In genomic region chr9:35993976-35994720, GRCh38 we compare ENCODE assay signal across 20 cellular contexts. TPM values are rescaled to one million over a fixed set of nuclear protein-coding genes. Genes with fewer than 3 reads are reported as not detected.
DNase-seq lines count a peak whose midpoint lies in the region; FAIRE-seq and TF ChIP-seq lines count a peak whose summit lies in the region.
"Had no signal": no experiment of that assay in that cellular context is flagged by ENCODE, and none has a peak within 500 bp of the region (broad histone marks: within the 10 kb centered on the region; RNA-seq: fewer than 3 reads in every experiment).

No MANE protein-coding gene starts in this region.

- H4K20me1 ChIP-seq in astrocyte (ENCODE audit: insufficient read depth, low read length), result no peaks in the 10 kb centered on the region

- H3K27me3 Mint-ChIP-seq in astrocyte (ENCODE audit: low read depth, unreplicated experiment), result peaks cover 34% of the 10 kb centered on the region

- POLR2A ChIA-PET in AG04450 (lab: Yijun Ruan, JAX), result interaction anchor here (0.8 to 1.5 kb wide), 2 partner anchors 29 to 81 kb away, joined by 3 read pairs; no protein-coding TSS in a partner anchor

- no peaks in the 10 kb centered on the region for H3K79me2 ChIP-seq in astrocyte (ENCODE audit: insufficient read depth, low read length)

- peaks cover 6% of the 10 kb centered on the region for H3K4me1 ChIP-seq in astrocyte (ENCODE audit: insufficient read depth, low read length)
- H3K4me1 ChIP-seq: A549, SJSA1 had no signal

- TF ChIP-seq CTCF in AG04450 (IDR thresholded peaks at IDR 0.05; ENCODE audit: low read depth, low read length) (no peak), astrocyte (IDR thresholded peaks at IDR 0.05; ENCODE audit: insufficient read depth, low read depth, low read length) (no peak), D721Med (IDR thresholded peaks at IDR 0.05; ENCODE audit: insufficient read depth, missing control alignments) (no peak)

- no peaks in the 10 kb centered on the region; the same call in 1 of the 2 replicates for H3K9me3 ChIP-seq in AG04450 (ENCODE audit: control insufficient read depth, insufficient read depth, low read length)
- H3K9me3 ChIP-seq in astrocyte (ENCODE audit: insufficient read depth, low read depth, low read length), result no peaks in the 10 kb centered on the region
- H3K9me3 ChIP-seq: SJSA1 had no signal

- peak; percentile 7 for DNase-seq in AG04450 (ENCODE audit: low read depth, low spot score)
- DNase-seq in EH (ENCODE audit: low read depth), result peak; percentile 29
- DNase-seq in astrocyte (ENCODE audit: low read depth), result no peak
- peak; percentile 8 for DNase-seq in iris pigment epithelial cell (ENCODE audit: low read depth)
- no peak for DNase-seq in NOMO-1 treated with dmso at 0.1 percent for 144 hours (lab: John Stamatoyannopoulos, UW; ENCODE audit: unreplicated experiment)
- DNase-seq in SIG-M5 (lab: John Stamatoyannopoulos, UW), result no peak
- no peak for DNase-seq in CD1c-positive myeloid dendritic cell (ENCODE audit: extremely low spot score)
- DNase-seq in D721Med (ENCODE audit: insufficient read length, low spot score), result no peak
- DNase-seq: COR-L47, GDM1, Kasumi-1, MG63, NCI-H1092 treated with DMSO at 0.1 percent for 48 hours, NCI-H146, NCI-H2081, NCI-H510A treated with DMSO at 0.1 percent for 48 hours, SW 1271 had no signal

- H3K27ac Mint-ChIP-seq in astrocyte (ENCODE audit: unreplicated experiment), result no peak overlapping the region
- H3K27ac Mint-ChIP-seq: CD14-positive monocyte had no signal

- H3K4me2 ChIP-seq in astrocyte (ENCODE audit: low read length), result no peak overlapping the region
- H3K4me2 ChIP-seq: A549 had no signal

- no peak overlapping the region for H3K27ac ChIP-seq in AG04450 (ENCODE audit: low read depth, low read length)
- H3K27ac ChIP-seq in astrocyte (ENCODE audit: low read depth, low read length), result no peak overlapping the region
- H3K27ac ChIP-seq: A549, SJSA1 had no signal

- peaks cover 8% of the 10 kb centered on the region for H3K4me1 Mint-ChIP-seq in astrocyte (ENCODE audit: low read depth, unreplicated experiment)

- no peaks in the 10 kb centered on the region for H3K36me3 ChIP-seq in astrocyte (ENCODE audit: insufficient read depth, low read length)
- H3K36me3 ChIP-seq: SJSA1 had no signal

- H2AFZ ChIP-seq in astrocyte (ENCODE audit: low read depth, low read length), result no peak overlapping the region

- no peak overlapping the region for H3K4me3 Mint-ChIP-seq in astrocyte (ENCODE audit: unreplicated experiment)
- H3K4me3 Mint-ChIP-seq: CD14-positive monocyte had no signal

- H3K4me3 ChIP-seq in AG04450 (ENCODE audit: low read depth, low read length) (no peak overlapping the region), astrocyte (ENCODE audit: insufficient read depth, low read depth, low read length) (no peak overlapping the region)
- H3K4me3 ChIP-seq: A549, MG63, SJSA1 had no signal

- CTCF ChIA-PET in AG04450 (lab: Charles Lee), result interaction anchor here (1.7 to 4.0 kb wide), 2 partner anchors 13 to 15 kb away, joined by 4 to 29 read pairs; no protein-coding TSS in a partner anchor

- H3K9me3 Mint-ChIP-seq in astrocyte (ENCODE audit: unreplicated experiment), result peaks cover 10% of the 10 kb centered on the region

- peaks cover 4% of the 10 kb centered on the region for H3K36me3 Mint-ChIP-seq in astrocyte (ENCODE audit: low read depth, unreplicated experiment)
- H3K36me3 Mint-ChIP-seq: CD14-positive monocyte had no signal

- peak; percentile 63 for FAIRE-seq in astrocyte (lab: Jason Lieb, UNC)
- FAIRE-seq in D721Med (lab: Jason Lieb, UNC), result no peak
- FAIRE-seq: A549 had no signal

- H3K9ac ChIP-seq in astrocyte (ENCODE audit: low read length), result no peak overlapping the region

- H3K27me3 ChIP-seq in AG04450 (ENCODE audit: control insufficient read depth, insufficient read depth, low read length) (no peaks in the 10 kb centered on the region), astrocyte (ENCODE audit: insufficient read depth, low read length) (peaks cover 5% of the 10 kb centered on the region)
- H3K27me3 ChIP-seq: MG63, SJSA1 had no signal

RNA-seq across cellular contexts. Expression of gene OR2S2, which starts 36.2 kb away (rescaled TPM):
- polyA plus RNA-seq in AG04450 (2011; rRNA removed), result 0.46 and 1.1 TPM in 2 replicates
- polyA minus RNA-seq in AG04450 (2011; rRNA and poly(A)+ RNA removed), result 1.1 and 3.0 TPM in 2 replicates
- not detected in 2 replicates for total RNA-seq in astrocyte
- total RNA-seq: SJSA1 had no signal
- polyA plus RNA-seq: A549, CD14-positive monocyte had no signal

RNA-seq across cellular contexts. Expression of gene RECK, which starts 42.6 kb away (rescaled TPM):
- polyA plus RNA-seq in AG04450 (2011; rRNA removed), result 103 and 112 TPM in 2 replicates
- polyA minus RNA-seq in AG04450 (2011; rRNA and poly(A)+ RNA removed), result 62.4 and 62.8 TPM in 2 replicates
- total RNA-seq in astrocyte, result 21.6 and 25.1 TPM in 2 replicates

Comparison
In these comparisons a context has a peak if more than half of its experiments do, and no peak if none do; other contexts are left out.
1. DNase-seq: peak in AG04450 (single experiment), EH (single experiment) and iris pigment epithelial cell (single experiment); none in astrocyte (single experiment), NOMO-1 treated with dmso at 0.1 percent for 144 hours (single experiment), SIG-M5 (single experiment), CD1c-positive myeloid dendritic cell (single experiment) and D721Med (single experiment).